ENCODE assay signal across 14 cellular contexts in the genomic region with DNA sequence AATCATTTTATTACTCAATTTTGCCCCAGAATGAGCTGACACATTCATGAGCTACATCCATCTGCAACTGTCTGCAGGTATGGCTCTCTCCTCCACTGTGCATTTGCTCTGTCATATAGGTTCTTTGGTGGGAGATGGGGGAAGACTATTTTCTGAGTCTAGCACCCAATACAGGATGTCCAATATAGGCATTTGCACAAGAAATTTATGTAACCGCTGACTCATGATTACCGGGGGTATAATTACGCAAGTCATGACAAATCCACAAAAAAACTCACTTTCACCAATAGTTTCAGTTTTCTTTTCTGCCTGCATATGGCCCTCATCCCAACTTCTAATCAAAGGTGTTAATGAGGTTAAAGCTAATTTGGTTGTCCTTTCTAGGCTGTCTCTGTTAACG. TPM values are rescaled to one million over a fixed set of nuclear protein-coding genes. Genes with fewer than 3 reads are reported as not detected.
DNase-seq lines count a peak whose midpoint lies in the region; ATAC-seq and TF ChIP-seq lines count a peak whose summit lies in the region.
"Had no signal": no experiment of that assay in that cellular context is flagged by ENCODE, and none has a peak within 500 bp of the region (broad histone marks: within the 10 kb centered on the region; RNA-seq: fewer than 3 reads in every experiment).

No MANE protein-coding gene starts in this region.

- H3K36me3 ChIP-seq in IMR-90 (ENCODE audit: control insufficient read depth, insufficient read depth, low read length): no peaks in the 10 kb centered on the region

- POLR2A ChIA-PET in IMR-90 (lab: Charles Lee; ENCODE audit: unreplicated experiment): no interaction called here
- POLR2A ChIA-PET in activated CD8-positive, alpha-beta T cell treated with anti-CD3 and anti-CD28 coated beads, Interleukin-2, amount 10 ng/mL, durations not matched to agents 7 days and 5 days (lab: Charles Lee): interaction anchor here (1.5 kb wide), 1 partner anchor 44 kb away, joined by 5 read pairs; no protein-coding TSS in a partner anchor

- no peak overlapping the region for H3K56ac ChIP-seq in IMR-90 (ENCODE audit: extremely low read depth, insufficient read depth, low read length)

- no peak overlapping the region for H3K4me3 ChIP-seq in IMR-90 (ENCODE audit: insufficient read depth, low read depth, low read length)
- H3K4me3 ChIP-seq in dorsolateral prefrontal cortex: no peak overlapping the region
- H3K4me3 ChIP-seq: skin epidermis had no signal

- H2BK15ac ChIP-seq in IMR-90 (ENCODE audit: low read depth, low read length): peak overlapping the region; percentile 25; the same call in 2 of the 3 replicates

- H2BK20ac ChIP-seq in IMR-90 (ENCODE audit: low read depth, low read length): peak overlapping the region; percentile 86

- no peak overlapping the region for H3K27ac Mint-ChIP-seq in activated CD8-positive, alpha-beta T cell treated with anti-CD3 and anti-CD28 coated beads, Interleukin-2, amount 10 ng/mL, durations not matched to agents 7 days and 5 days
- H3K27ac Mint-ChIP-seq: activated CD8-positive, alpha-beta memory T cell treated with anti-CD3 and anti-CD28 coated beads, Interleukin-2, amount 10 ng/mL, durations not matched to agents 7 days and 5 days; effector memory CD8-positive, alpha-beta T cell had no signal

- H3K9me1 ChIP-seq in IMR-90 (ENCODE audit: insufficient read depth, low read length): peaks cover 18% of the 10 kb centered on the region

- no peak overlapping the region for H3K4me3 Mint-ChIP-seq in activated CD8-positive, alpha-beta T cell treated with anti-CD3 and anti-CD28 coated beads, Interleukin-2, amount 10 ng/mL, durations not matched to agents 7 days and 5 days
- H3K4me3 Mint-ChIP-seq: activated CD8-positive, alpha-beta memory T cell treated with anti-CD3 and anti-CD28 coated beads, Interleukin-2, amount 10 ng/mL, durations not matched to agents 7 days and 5 days; effector memory CD8-positive, alpha-beta T cell had no signal

- H3K4me1 ChIP-seq in IMR-90 (ENCODE audit: control insufficient read depth, insufficient read depth, low read length): peaks cover 15% of the 10 kb centered on the region

- no CpG with 5 or more reads among the region's 4 CpGs for WGBS in IMR-90 (ENCODE audit: extremely low coverage in 2 of 2, insufficient read length in 1 of 2), 2 experiments

- no peak for TF ChIP-seq CTCF in AG09319 (IDR thresholded peaks at IDR 0.05; ENCODE audit: low read depth, low read length)
- no peak for TF ChIP-seq CTCF in IMR-90 (conservative IDR thresholded peaks at IDR 0.05; ENCODE audit: low read depth, low read length)
- no peak for TF ChIP-seq CTCF in dorsolateral prefrontal cortex (IDR thresholded peaks at IDR 0.05 in 54 of 56, conservative IDR thresholded peaks at IDR 0.05 in 2 of 56; ENCODE audit: low read depth in 1 of 56, partially characterized antibody in 56 of 56)

- BruUV-seq in IMR-90 (replicated peaks; lab: Mats Ljungman, UMichigan): no TSS peak

- H4K5ac ChIP-seq in IMR-90 (ENCODE audit: low read depth, low read length): peak overlapping the region; percentile 70; the same call in 1 of the 2 replicates

- peak overlapping the region; percentile 52 for H4K91ac ChIP-seq in IMR-90 (ENCODE audit: insufficient read depth, low read depth, low read length)

- no peaks in the 10 kb centered on the region for H3K4me1 Mint-ChIP-seq in activated CD8-positive, alpha-beta T cell treated with anti-CD3 and anti-CD28 coated beads, Interleukin-2, amount 10 ng/mL, durations not matched to agents 7 days and 5 days (ENCODE audit: low read depth)
- H3K4me1 Mint-ChIP-seq: activated CD8-positive, alpha-beta memory T cell treated with anti-CD3 and anti-CD28 coated beads, Interleukin-2, amount 10 ng/mL, durations not matched to agents 7 days and 5 days had no signal

- dilution Hi-C loops in IMR-90 (cut with HindIII; ENCODE audit: low sequenced_read_pairs, unreplicated experiment): loop anchor here (25.0 kb wide), 1 partner anchor 93 kb away; a partner anchor contains a TSS

- H3K9me3 ChIP-seq in IMR-90 (ENCODE audit: control insufficient read depth, insufficient read depth, low read length): no peaks in the 10 kb centered on the region

- H3K27me3 Mint-ChIP-seq in activated CD8-positive, alpha-beta T cell treated with anti-CD3 and anti-CD28 coated beads, Interleukin-2, amount 10 ng/mL, durations not matched to agents 7 days and 5 days (ENCODE audit: low read depth): peaks cover 12% of the 10 kb centered on the region
- H3K27me3 Mint-ChIP-seq: activated CD8-positive, alpha-beta memory T cell treated with anti-CD3 and anti-CD28 coated beads, Interleukin-2, amount 10 ng/mL, durations not matched to agents 7 days and 5 days; effector memory CD8-positive, alpha-beta T cell had no signal

- no peak for TF ChIP-seq RAD21 in IMR-90 (IDR thresholded peaks at IDR 0.05; ENCODE audit: low read length)

- no peaks in the 10 kb centered on the region for H3K27me3 ChIP-seq in IMR-90 (ENCODE audit: control insufficient read depth, insufficient read depth, low read length)
- H3K27me3 ChIP-seq in dorsolateral prefrontal cortex: peaks cover 0 to 3% (median 0%) of the 10 kb centered on the region in 45 donors

- peak overlapping the region; percentile 59 for H2AFZ ChIP-seq in IMR-90 (replicated peaks; ENCODE audit: low read length, poor library complexity)

- H3K14ac ChIP-seq in IMR-90 (replicated peaks; ENCODE audit: low read depth, low read length): peak overlapping the region; percentile 48; the same call in 1 of the 2 replicates

- H3K9me3 Mint-ChIP-seq in activated CD8-positive, alpha-beta T cell treated with anti-CD3 and anti-CD28 coated beads, Interleukin-2, amount 10 ng/mL, durations not matched to agents 7 days and 5 days (ENCODE audit: insufficient read depth): no peaks in the 10 kb centered on the region
- H3K9me3 Mint-ChIP-seq: effector memory CD8-positive, alpha-beta T cell had no signal

- no peaks in the 10 kb centered on the region for H3K36me3 Mint-ChIP-seq in activated CD8-positive, alpha-beta T cell treated with anti-CD3 and anti-CD28 coated beads, Interleukin-2, amount 10 ng/mL, durations not matched to agents 7 days and 5 days (ENCODE audit: low read depth)
- H3K36me3 Mint-ChIP-seq: activated CD8-positive, alpha-beta memory T cell treated with anti-CD3 and anti-CD28 coated beads, Interleukin-2, amount 10 ng/mL, durations not matched to agents 7 days and 5 days had no signal

- H3K79me1 ChIP-seq in IMR-90 (ENCODE audit: low read depth in 1 of 2, low read length in 2 of 2): no peaks in the 10 kb centered on the region

- H3K27ac ChIP-seq in IMR-90 (ENCODE audit: insufficient read depth, low read length) (no peak overlapping the region), dorsolateral prefrontal cortex (no peak overlapping the region)

- H2BK120ac ChIP-seq in IMR-90 (ENCODE audit: low read depth, low read length): peak overlapping the region; percentile 69

- peak overlapping the region; percentile 82; the same call in 1 of the 2 replicates for H3K4ac ChIP-seq in IMR-90 (ENCODE audit: low read depth, low read length)

- intact Hi-C loops in IMR-90 (cut with micrococcal nuclease) (no loop called here), dorsolateral prefrontal cortex (cut with DNase I) (loop anchor here in 1 of 2 donors (10.0 kb wide), 1 partner anchor 715 kb away; no protein-coding TSS in a partner anchor), Right ventricle myocardium superior (cut with DNase I) (no loop called here)

- H2AK9ac ChIP-seq in IMR-90 (replicated peaks; ENCODE audit: low read depth, low read length, poor library complexity): no peak overlapping the region

- CTCF ChIA-PET in IMR-90 (lab: Yijun Ruan, JAX): interaction anchor here (1.2 kb wide), 2 partner anchors 17 to 81 kb away, joined by 3 read pairs; no protein-coding TSS in a partner anchor
- CTCF ChIA-PET in activated CD8-positive, alpha-beta T cell treated with anti-CD3 and anti-CD28 coated beads, Interleukin-2, amount 10 ng/mL, durations not matched to agents 7 days and 5 days (lab: Charles Lee): interaction anchor here (1.0 to 19.2 kb wide), 5 partner anchors 9 to 78 kb away, joined by 3 to 483 read pairs (median 10); a partner anchor contains a TSS

- ATAC-seq in IMR-90 (ENCODE audit: low read depth) (peak; percentile 33), Right ventricle myocardium superior (ENCODE audit: poor library complexity) (no peak)
- ATAC-seq in activated CD8-positive, alpha-beta T cell treated with anti-CD3 and anti-CD28 coated beads, Interleukin-2, amount 10 ng/mL, durations not matched to agents 7 days and 5 days: no peak
- ATAC-seq: activated CD8-positive, alpha-beta memory T cell treated with anti-CD3 and anti-CD28 coated beads, Interleukin-2, amount 10 ng/mL, durations not matched to agents 7 days and 5 days; effector memory CD8-positive, alpha-beta T cell had no signal

- H3K4me2 ChIP-seq in IMR-90 (ENCODE audit: low read depth, low read length): peak overlapping the region; percentile 74; the same call in 1 of the 2 replicates

- DNase-seq in AG09319 (ENCODE audit: extremely low read depth, low read depth): peak; percentile 48
- peak; percentile 87 for DNase-seq in IMR-90
- DNase-seq in SIG-M5 treated with dmso at 0.1 percent for 504 hours (lab: John Stamatoyannopoulos, UW; ENCODE audit: unreplicated experiment): peak; percentile 95
- peak; percentile 45 for DNase-seq in glomerular visceral epithelial cell (ENCODE audit: extremely low spot score)
- no peak for DNase-seq in dorsolateral prefrontal cortex
- DNase-seq in Right ventricle myocardium superior: no peak
- DNase-seq in activated CD8-positive, alpha-beta T cell treated with anti-CD3 and anti-CD28 coated beads, Interleukin-2, amount 10 ng/mL, durations not matched to agents 7 days and 5 days: no peak
- no peak for DNase-seq in activated CD4-positive, alpha-beta T cell treated with anti-CD3 and anti-CD28 coated beads, Interleukin-2, amount 50 U/mL, for 48 hours
- DNase-seq: activated CD8-positive, alpha-beta memory T cell treated with anti-CD3 and anti-CD28 coated beads, Interleukin-2, amount 10 ng/mL, durations not matched to agents 7 days and 5 days; amygdala; effector memory CD8-positive, alpha-beta T cell; T-helper 9 cell had no signal

- no peaks in the 10 kb centered on the region for H4K20me1 ChIP-seq in IMR-90 (ENCODE audit: insufficient read depth, low read length)

- peak overlapping the region; percentile 1 to 85; a peak in 2 of 4 replicates for H4K8ac ChIP-seq in IMR-90 (ENCODE audit: low read depth in 2 of 2, low read length in 2 of 2)

- H3K23ac ChIP-seq in IMR-90 (ENCODE audit: low read depth, low read length): peak overlapping the region; percentile 48; the same call in 1 of the 2 replicates

- H3K9ac ChIP-seq in IMR-90 (ENCODE audit: low read depth, low read length): no peak overlapping the region

- H2AK5ac ChIP-seq in IMR-90 (ENCODE audit: low read depth, low read length): peak overlapping the region; percentile 77

- peak overlapping the region; percentile 80; the same call in 1 of the 2 replicates for H3K18ac ChIP-seq in IMR-90 (ENCODE audit: low read depth, low read length)

- in situ Hi-C loops in IMR-90 (cut with MboI; ENCODE audit: low sequenced_read_pairs): loop anchor here (25.0 kb wide), 1 partner anchor 668 kb away; a partner anchor contains a TSS

- TF ChIP-seq POLR2A in IMR-90 (IDR thresholded peaks at IDR 0.05; ENCODE audit: low read depth, low read length): no peak

- H2BK5ac ChIP-seq in IMR-90 (ENCODE audit: low read depth, low read length, poor library complexity, severe bottlenecking): peak overlapping the region; percentile 37

RNA-seq across cellular contexts. Expression of a gene that starts 17.5 kb away (rescaled TPM):
- total RNA-seq in IMR-90 (2012; rRNA removed) (not detected in 2 replicates), dorsolateral prefrontal cortex (under 1 TPM in 24 of 120 experiments, not detected in 96; 0.24 to 0.68 (median 0.34) TPM), Right ventricle myocardium superior (not detected)
- polyA plus RNA-seq in IMR-90 (2012; rRNA removed): not detected in 2 replicates
- polyA plus RNA-seq in IMR-90 (2012; cell fraction: cytosol; rRNA removed): 0.05 TPM in 1 of 2 replicates, not detected in the other
- polyA plus RNA-seq in IMR-90 (2012; cell fraction: nucleus; rRNA removed; ENCODE audit: low replicate concordance): 0.05 and 0.37 TPM in 2 replicates
- not detected for total RNA-seq in activated CD8-positive, alpha-beta T cell treated with anti-CD3 and anti-CD28 coated beads, Interleukin-2, amount 10 ng/mL, durations not matched to agents 7 days and 5 days
- total RNA-seq: activated CD8-positive, alpha-beta memory T cell treated with anti-CD3 and anti-CD28 coated beads, Interleukin-2, amount 10 ng/mL, durations not matched to agents 7 days and 5 days; ureter had no signal

RNA-seq across cellular contexts. Expression of a gene that starts 20.0 kb away (rescaled TPM):
- total RNA-seq in IMR-90 (2012; rRNA removed): 0.56 and 0.72 TPM in 2 replicates
- 0.51 and 0.55 TPM in 2 replicates for polyA plus RNA-seq in IMR-90 (2012; rRNA removed)
- polyA plus RNA-seq in IMR-90 (2012; cell fraction: cytosol; rRNA removed): 0.14 and 0.71 TPM in 2 replicates
- 0.63 and 1.3 TPM in 2 replicates for polyA plus RNA-seq in IMR-90 (2012; cell fraction: nucleus; rRNA removed; ENCODE audit: low replicate concordance)
- total RNA-seq in dorsolateral prefrontal cortex: 1 to 10 TPM in 6 of 120 experiments, under 1 TPM in 26, not detected in 88; 0.26 to 2.2 (median 0.70) TPM
- total RNA-seq in Right ventricle myocardium superior: 1.2 TPM
- under 1 TPM; 0.34 to 0.79 TPM for total RNA-seq in activated CD8-positive, alpha-beta T cell treated with anti-CD3 and anti-CD28 coated beads, Interleukin-2, amount 10 ng/mL, durations not matched to agents 7 days and 5 days

RNA-seq across cellular contexts. Expression of a gene that starts 45.3 kb away (rescaled TPM):
- total RNA-seq in IMR-90 (2012; rRNA removed) (365 and 440 TPM in 2 replicates), dorsolateral prefrontal cortex (10 to 100 TPM; 21.2 to 87.9 (median 41.1) TPM), Right ventricle myocardium superior (116 TPM)
- 634 and 646 TPM in 2 replicates for polyA plus RNA-seq in IMR-90 (2012; rRNA removed)
- 328 and 686 TPM in 2 replicates for polyA plus RNA-seq in IMR-90 (2012; cell fraction: cytosol; rRNA removed)
- polyA plus RNA-seq in IMR-90 (2012; cell fraction: nucleus; rRNA removed; ENCODE audit: low replicate concordance): 327 and 351 TPM in 2 replicates
- total RNA-seq in activated CD8-positive, alpha-beta T cell treated with anti-CD3 and anti-CD28 coated beads, Interleukin-2, amount 10 ng/mL, durations not matched to agents 7 days and 5 days: 100 to 1,000 TPM; 476 to 510 TPM

RNA-seq across cellular contexts. Expression of a gene that starts 53.3 kb away (rescaled TPM):
- not detected in 2 replicates for total RNA-seq in IMR-90 (2012; rRNA removed)
- 0.04 and 0.07 TPM in 2 replicates for polyA plus RNA-seq in IMR-90 (2012; rRNA removed)
- 0.04 and 0.07 TPM in 2 replicates for polyA plus RNA-seq in IMR-90 (2012; cell fraction: cytosol; rRNA removed)
- polyA plus RNA-seq in IMR-90 (2012; cell fraction: nucleus; rRNA removed; ENCODE audit: low replicate concordance): 0.06 TPM in 1 of 2 replicates, not detected in the other
- total RNA-seq in dorsolateral prefrontal cortex: 10 to 100 TPM in 1 of 120 experiments, 1 to 10 TPM in 63, under 1 TPM in 45, not detected in 11; 0.16 to 11.0 (median 1.3) TPM
- total RNA-seq in Right ventricle myocardium superior: 1.00 TPM
- total RNA-seq in activated CD8-positive, alpha-beta T cell treated with anti-CD3 and anti-CD28 coated beads, Interleukin-2, amount 10 ng/mL, durations not matched to agents 7 days and 5 days: 1 to 10 TPM in 1 of 2 experiments, under 1 TPM in 1; 0.73 to 1.3 TPM

Comparison
In these comparisons a context has a peak if more than half of its experiments do, and no peak if none do; other contexts are left out.
1. DNase-seq: peak in AG09319 (single experiment), IMR-90 (single experiment), SIG-M5 treated with dmso at 0.1 percent for 504 hours (single experiment) and glomerular visceral epithelial cell (single experiment); none in dorsolateral prefrontal cortex (0 of 10), Right ventricle myocardium superior (single experiment), activated CD8-positive, alpha-beta T cell treated with anti-CD3 and anti-CD28 coated beads, Interleukin-2, amount 10 ng/mL, durations not matched to agents 7 days and 5 days (single experiment) and activated CD4-positive, alpha-beta T cell treated with anti-CD3 and anti-CD28 coated beads, Interleukin-2, amount 50 U/mL, for 48 hours (0 of 2).